8 cellular contexts compared by ENCODE assay signal in genomic region chr10:35208536-35208935, GRCh38.
DNase-seq lines count a peak whose midpoint lies in the region; ATAC-seq, FAIRE-seq and TF ChIP-seq lines count a peak whose summit lies in the region.

No MANE protein-coding gene starts in this region.

- no peak for TF ChIP-seq RAD21 in GM12878 (IDR thresholded peaks at IDR 0.05; ENCODE audit: insufficient read depth, low read depth, low read length)

- H3K4me2 ChIP-seq in GM12878 (ENCODE audit: control insufficient read depth, insufficient read depth), result peak overlapping the region; percentile 73

- in situ Hi-C loops in GM12878 (cut with MboI), result no loop called here

- no peak overlapping the region for H3K9ac ChIP-seq in GM12878 (ENCODE audit: control insufficient read depth, insufficient read depth, low read length)

- no peak for TF ChIP-seq EP300 in GM12878 (IDR thresholded peaks at IDR 0.05; ENCODE audit: borderline replicate concordance in 1 of 2, control insufficient read depth in 1 of 2, low read depth in 2 of 2, low read length in 2 of 2)

- H4K20me1 ChIP-seq in GM12878 (ENCODE audit: control insufficient read depth, insufficient read depth), result no peaks in the 10 kb centered on the region

- DNase-seq in GM06990 (ENCODE audit: extremely low read depth, insufficient read length) (peak; percentile 46), GM12878 (ENCODE audit: low read depth, low spot score) (no peak), BE2C (no peak), NCI-H2196 (lab: John Stamatoyannopoulos, UW; ENCODE audit: unreplicated experiment) (no peak)
- no peak for DNase-seq in central memory CD4-positive, alpha-beta T cell

- H3K4me3 ChIP-seq in GM06990 (replicated peaks; ENCODE audit: low read depth, low read length) (no peak overlapping the region), GM12878 (no peak overlapping the region), BE2C (ENCODE audit: low read depth, low read length) (no peak overlapping the region)

- H3K27me3 ChIP-seq in GM06990 (replicated peaks; ENCODE audit: control insufficient read depth, insufficient read depth, low read length) (no peaks in the 10 kb centered on the region), GM12878 (replicated peaks in 1 of 2; ENCODE audit: control insufficient read depth in 2 of 2, insufficient read depth in 2 of 2, low read length in 1 of 2) (no peaks in the 10 kb centered on the region), BE2C (no peaks in the 10 kb centered on the region)

- no peak for TF ChIP-seq CTCF in GM06990 (IDR thresholded peaks at IDR 0.05; ENCODE audit: insufficient read depth, low read length, poor library complexity, severe bottlenecking)
- no peak for TF ChIP-seq CTCF in GM12878 (IDR thresholded peaks at IDR 0.05 in 2 of 3, conservative IDR thresholded peaks at IDR 0.05 in 1 of 3; ENCODE audit: control insufficient read depth in 2 of 3, extremely low read depth in 1 of 3, insufficient read depth in 1 of 3, low read depth in 3 of 3, low read length in 3 of 3)
- no peak for TF ChIP-seq CTCF in BE2C (IDR thresholded peaks at IDR 0.05; ENCODE audit: low read depth, low read length)

- SMC1A ChIA-PET in GM12878 (lab: Charles Lee; ENCODE audit: uncharacterized antibody, unreplicated experiment), result interaction anchor here (1.3 to 6.9 kb wide), 9 partner anchors 8 to 85 kb away, joined by 3 to 56 read pairs (median 5); partner anchors contain the start of gene CREM

- intact Hi-C loops in GM12878 (cut with micrococcal nuclease; ENCODE audit: unreplicated experiment), result no loop called here

- H3K27ac ChIP-seq in GM12878 (ENCODE audit: control insufficient read depth, insufficient read depth), result peak overlapping the region; percentile 49

- H2AFZ ChIP-seq in GM12878 (ENCODE audit: control insufficient read depth, low read depth, low read length), result peak overlapping the region; percentile 68

- RAD21 ChIA-PET in GM12878 (lab: Charles Lee; ENCODE audit: unreplicated experiment), result interaction anchor here (1.5 to 4.2 kb wide), 7 partner anchors 11 to 88 kb away, joined by 3 to 33 read pairs (median 6); partner anchors contain the start of gene CREM

- ATAC-seq in GM19455 (IDR thresholded peaks at IDR 0.05; ENCODE audit: unreplicated experiment) (peak; percentile 93), HG03354 (IDR thresholded peaks at IDR 0.05; ENCODE audit: poor library complexity, severe bottlenecking, unreplicated experiment) (peak; percentile 85), GM12878 (peak; percentile 89), GM18517 (IDR thresholded peaks at IDR 0.05; ENCODE audit: unreplicated experiment) (no peak)

- 76% methylated on average over 5 of the region's 5 CpGs for WGBS in GM12878 (ENCODE audit: insufficient coverage, insufficient replicate concordance, low lambda C conversion rate, missing lambda C conversion rate)

- BruUV-seq in GM12878 (replicated peaks; lab: Mats Ljungman, UMichigan), result no TSS peak

- CTCF ChIA-PET in GM12878 (lab: Yijun Ruan, JAX), result interaction anchor here (0.6 to 7.5 kb wide), 10 partner anchors 9 to 214 kb away, joined by 3 to 46 read pairs (median 6); partner anchors contain the start of gene CREM

- H3K36me3 ChIP-seq in GM06990 (ENCODE audit: control insufficient read depth, insufficient read depth, low read length) (peaks cover 1% of the 10 kb centered on the region), GM12878 (ENCODE audit: control insufficient read depth in 2 of 2, insufficient read depth in 2 of 2, low read length in 1 of 2) (no peaks in the 10 kb centered on the region; a peak in 1 of 4 replicates), BE2C (no peaks in the 10 kb centered on the region)

- no peak for TF ChIP-seq POLR2A in GM12878 (IDR thresholded peaks at IDR 0.05; ENCODE audit: low read depth, low read length)

- POLR2A ChIA-PET in GM12878 (lab: Charles Lee), result interaction anchor here (2.7 kb wide), 1 partner anchor 12 kb away, joined by 10 read pairs; no protein-coding TSS in a partner anchor

- H3K4me1 ChIP-seq in GM12878 (ENCODE audit: control insufficient read depth, insufficient read depth, low read length) (peaks cover 14% of the 10 kb centered on the region), BE2C (no peaks in the 10 kb centered on the region)

- FAIRE-seq in GM12878 (lab: Jason Lieb, UNC), result peak; percentile 97

- H3K9me3 ChIP-seq in GM12878 (replicated peaks; ENCODE audit: control insufficient read depth, insufficient read depth, low read length), result no peaks in the 10 kb centered on the region
- no peaks in the 10 kb centered on the region for H3K9me3 ChIP-seq in BE2C

- no peaks in the 10 kb centered on the region for H3K79me2 ChIP-seq in GM12878 (ENCODE audit: control insufficient read depth, insufficient read depth, low read length)

TF ChIP-seq in GM12878, 131 proteins besides CTCF, POLR2A, EP300 and RAD21:
- TF ChIP-seq CREM (IDR thresholded peaks at IDR 0.05; ENCODE audit: low read depth), result 0 out of 2 replicates have a peak, but pooled peaks have one; percentile 25
- no peak for TF ChIP-seq BCL11A (IDR thresholded peaks at IDR 0.05; ENCODE audit: low read depth, low read length)
- no peak for TF ChIP-seq E2F4 (IDR thresholded peaks at IDR 0.05; ENCODE audit: low read depth, low read length)
- 0 out of 2 replicates have a peak, but pooled peaks have one; percentile 6 for TF ChIP-seq JUNB (IDR thresholded peaks at IDR 0.05)
- no peak for TF ChIP-seq RB1 (IDR thresholded peaks at IDR 0.05; ENCODE audit: borderline replicate concordance)
- peak; percentile 83 for TF ChIP-seq ZNF24 (IDR thresholded peaks at IDR 0.05)
- TF ChIP-seq GABPA (IDR thresholded peaks at IDR 0.05; ENCODE audit: low read depth), result 0 out of 2 replicates have a peak, but pooled peaks have one; percentile 9
- TF ChIP-seq MLLT1 (IDR thresholded peaks at IDR 0.05), result peak; percentile 47; the same call in 1 of the 2 replicates
